Comparison of ENCODE assay signal across 12 cellular contexts in the genomic region with DNA sequence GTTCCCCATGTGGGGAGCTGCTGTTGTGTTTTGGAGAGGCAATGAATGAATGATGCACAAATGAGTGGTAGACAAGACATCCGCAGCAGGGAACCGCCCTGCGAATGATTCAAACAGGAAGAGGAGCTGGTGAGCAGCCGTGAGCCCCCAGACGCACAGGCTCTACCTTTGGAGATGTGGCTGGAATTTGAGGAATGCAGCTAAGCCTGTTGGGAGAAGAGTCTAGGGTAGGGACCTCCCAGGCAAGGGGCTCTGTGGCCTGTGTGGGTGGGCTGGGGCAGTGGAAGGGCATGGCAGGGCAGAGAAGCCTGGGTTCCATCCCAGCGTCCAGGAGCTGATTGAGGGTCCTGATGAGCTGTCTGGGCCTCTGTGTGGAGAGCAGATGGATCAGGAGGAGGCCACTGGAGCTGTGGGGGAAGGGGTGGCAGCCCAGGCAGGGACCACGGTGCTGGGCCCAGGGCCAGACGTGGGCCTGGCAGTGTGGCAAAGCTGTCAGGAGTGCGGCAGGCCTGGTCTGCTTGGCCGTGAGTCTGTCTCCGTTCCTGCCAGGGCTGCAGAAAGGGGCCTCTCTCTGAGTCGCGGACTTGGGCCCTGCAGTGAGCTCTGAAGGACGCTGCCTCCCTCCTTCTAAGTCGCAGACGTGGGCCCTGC. TPM values are rescaled to one million over a fixed set of nuclear protein-coding genes. Genes with fewer than 3 reads are reported as not detected.
DNase-seq lines count a peak whose midpoint lies in the region; ATAC-seq, FAIRE-seq and TF ChIP-seq lines count a peak whose summit lies in the region.
"Had no signal": no experiment of that assay in that cellular context is flagged by ENCODE, and none has a peak within 500 bp of the region (broad histone marks: within the 10 kb centered on the region; RNA-seq: fewer than 3 reads in every experiment).

No MANE protein-coding gene starts in this region.

- no peaks in the 10 kb centered on the region for H3K27me3 Mint-ChIP-seq in progenitor cell of endocrine pancreas
- H3K27me3 Mint-ChIP-seq: activated CD8-positive, alpha-beta memory T cell treated with anti-CD3 and anti-CD28 coated beads, Interleukin-2, amount 10 ng/mL, durations not matched to agents 7 days and 5 days had no signal

- intact Hi-C loops in heart left ventricle (cut with DNase I), result no loop called here

- H3K4me3 Mint-ChIP-seq in progenitor cell of endocrine pancreas (ENCODE audit: low read depth), result no peak overlapping the region
- H3K4me3 Mint-ChIP-seq: activated CD8-positive, alpha-beta memory T cell treated with anti-CD3 and anti-CD28 coated beads, Interleukin-2, amount 10 ng/mL, durations not matched to agents 7 days and 5 days; T-helper 2 cell treated with Interferon-gamma antibody and Interleukin-4, amounts not matched to agents 5 μg/mL and 100 μg/mL, for 36 hours had no signal

- peaks cover 0 to 18% (median 4%) of the 10 kb centered on the region in 12 donors for H3K4me1 ChIP-seq in heart left ventricle
- H3K4me1 ChIP-seq: tibial nerve had no signal

- H3K27ac Mint-ChIP-seq in progenitor cell of endocrine pancreas, result peak overlapping the region; percentile 62
- H3K27ac Mint-ChIP-seq: activated CD8-positive, alpha-beta memory T cell treated with anti-CD3 and anti-CD28 coated beads, Interleukin-2, amount 10 ng/mL, durations not matched to agents 7 days and 5 days; T-helper 2 cell treated with Interferon-gamma antibody and Interleukin-4, amounts not matched to agents 5 μg/mL and 100 μg/mL, for 36 hours had no signal

- WGBS in heart left ventricle, 4 donors, result 55 to 68% (median 59%) methylated on average over 12 to 16 of the region's 16 CpGs

- H3K9me3 ChIP-seq in heart left ventricle, result no peaks in the 10 kb centered on the region
- H3K9me3 ChIP-seq: tibial nerve had no signal

- TF ChIP-seq CTCF in heart left ventricle (IDR thresholded peaks at IDR 0.05) (no peak), progenitor cell of endocrine pancreas (IDR thresholded peaks at IDR 0.05; ENCODE audit: unreplicated experiment) (no peak)

- H3K4me1 Mint-ChIP-seq in progenitor cell of endocrine pancreas (ENCODE audit: low read depth), result no peaks in the 10 kb centered on the region
- H3K4me1 Mint-ChIP-seq: activated CD8-positive, alpha-beta memory T cell treated with anti-CD3 and anti-CD28 coated beads, Interleukin-2, amount 10 ng/mL, durations not matched to agents 7 days and 5 days had no signal

- DNase-seq in GM03348 (ENCODE audit: low spot score), result peak; percentile 57
- DNase-seq in heart left ventricle, result peak in 2 of 5 donors; percentile 45 to 63
- DNase-seq in progenitor cell of endocrine pancreas (ENCODE audit: low spot score, unreplicated experiment), result no peak
- no peak for DNase-seq in GM19239 (ENCODE audit: insufficient read length, low spot score)
- no peak for DNase-seq in DMS 273 (lab: John Stamatoyannopoulos, UW; ENCODE audit: unreplicated experiment)
- DNase-seq: activated CD8-positive, alpha-beta memory T cell treated with anti-CD3 and anti-CD28 coated beads, Interleukin-2, amount 10 ng/mL, durations not matched to agents 7 days and 5 days had no signal

- peaks cover 19% of the 10 kb centered on the region for H3K36me3 Mint-ChIP-seq in progenitor cell of endocrine pancreas (ENCODE audit: insufficient read depth)

- H3K27ac ChIP-seq in angular gyrus (ENCODE audit: low read depth, low read length), result peak overlapping the region; percentile 50
- peak overlapping the region in 8 of 12 donors; percentile 17 to 64 (median 34) for H3K27ac ChIP-seq in heart left ventricle
- H3K27ac ChIP-seq: tibial nerve had no signal

- H3K27me3 ChIP-seq in heart left ventricle, result no peaks in the 10 kb centered on the region
- H3K27me3 ChIP-seq: tibial nerve had no signal

- no peaks in the 10 kb centered on the region for H3K9me3 Mint-ChIP-seq in progenitor cell of endocrine pancreas (ENCODE audit: low read depth)
- H3K9me3 Mint-ChIP-seq: T-helper 2 cell treated with Interferon-gamma antibody and Interleukin-4, amounts not matched to agents 5 μg/mL and 100 μg/mL, for 36 hours had no signal

- no peak for TF ChIP-seq POLR2A in heart left ventricle (IDR thresholded peaks at IDR 0.05)

- no peak overlapping the region for H3K4me3 ChIP-seq in heart left ventricle
- H3K4me3 ChIP-seq: GM12878, tibial nerve had no signal

- no peak for FAIRE-seq in GM19239 (lab: Jason Lieb, UNC)
- FAIRE-seq: GM12878 had no signal

- H3K36me3 ChIP-seq in heart left ventricle, result peaks cover 0 to 81% (median 61%) of the 10 kb centered on the region in 9 donors

- peak; percentile 75 to 92 (median 81) for ATAC-seq in heart left ventricle
- ATAC-seq in HG03196 (IDR thresholded peaks at IDR 0.05; ENCODE audit: unreplicated experiment), result no peak
- ATAC-seq in HG03432 (IDR thresholded peaks at IDR 0.05; ENCODE audit: unreplicated experiment), result no peak
- ATAC-seq: activated CD8-positive, alpha-beta memory T cell treated with anti-CD3 and anti-CD28 coated beads, Interleukin-2, amount 10 ng/mL, durations not matched to agents 7 days and 5 days; GM12878 had no signal

RNA-seq across cellular contexts. Expression of gene DCUN1D2, which starts 41.8 kb away (rescaled TPM):
- total RNA-seq in heart left ventricle (100 to 1,000 TPM in 7 of 9 donors, 10 to 100 TPM in 2; 95.4 to 247 (median 159) TPM), progenitor cell of endocrine pancreas (44.9 and 51.2 TPM in 2 replicates)
- 10 to 100 TPM; 68.7 to 83.9 TPM for polyA plus RNA-seq in heart left ventricle

RNA-seq across cellular contexts. Expression of gene TFDP1, which starts 52.3 kb away (rescaled TPM):
- total RNA-seq in heart left ventricle, result 10 to 100 TPM; 39.7 to 50.3 (median 45.8) TPM
- polyA plus RNA-seq in heart left ventricle, result 10 to 100 TPM; 19.7 to 30.4 TPM
- total RNA-seq in progenitor cell of endocrine pancreas, result 58.2 and 63.9 TPM in 2 replicates

Comparison
In these comparisons a context has a peak if more than half of its experiments do, and no peak if none do; other contexts are left out.
1. ATAC-seq: peak in heart left ventricle (4 of 4); none in HG03196 (single experiment) and HG03432 (single experiment).